20 cellular contexts compared by ENCODE assay signal in the genomic region with DNA sequence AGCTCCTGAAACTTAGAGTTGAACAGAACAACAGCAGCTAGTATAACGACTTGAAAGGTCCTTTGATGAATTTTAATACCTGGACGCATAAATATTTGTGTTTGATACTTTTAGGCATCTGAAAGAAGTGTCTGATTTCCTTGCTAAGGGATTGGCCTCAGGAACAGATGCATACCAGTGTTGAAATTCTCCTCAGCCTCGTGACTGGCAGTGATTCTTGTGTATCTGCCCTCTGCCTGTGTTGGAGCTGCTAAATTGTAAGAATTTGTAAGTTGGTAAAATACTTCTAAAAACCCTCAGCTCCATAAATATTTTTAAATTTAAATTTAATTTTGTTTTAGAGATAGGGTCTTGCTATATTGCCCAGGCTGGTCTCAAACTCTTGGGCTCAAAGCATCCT.
DNase-seq lines count a peak whose midpoint lies in the region; ATAC-seq lines count a peak whose summit lies in the region.
"Had no signal": no experiment of that assay in that cellular context is flagged by ENCODE, and none has a peak within 500 bp of the region (broad histone marks: within the 10 kb centered on the region; RNA-seq: fewer than 3 reads in every experiment).

No MANE protein-coding gene starts in this region.

- no peak overlapping the region for H3K4me3 Mint-ChIP-seq in stimulated activated naive CD8-positive, alpha-beta T cell treated with anti-CD3 and anti-CD28 coated beads, Interleukin-15, Interleukin-2, amounts not matched to agents 100 ng/mL and 50 ng/mL, for 24 hours
- H3K4me3 Mint-ChIP-seq in stimulated activated naive B cell treated with anti-CD40 and anti-IgM and Interleukin-4, amounts not matched to agents 10 μg/mL and 1 μg/mL and 100 μg/mL, for 72 hours: no peak overlapping the region
- H3K4me3 Mint-ChIP-seq: HFFc6 had no signal

- H3K9me3 Mint-ChIP-seq in stimulated activated naive CD8-positive, alpha-beta T cell treated with anti-CD3 and anti-CD28 coated beads, Interleukin-15, Interleukin-2, amounts not matched to agents 100 ng/mL and 50 ng/mL, for 24 hours: no peaks in the 10 kb centered on the region
- H3K9me3 Mint-ChIP-seq in stimulated activated naive B cell treated with anti-CD40 and anti-IgM and Interleukin-4, amounts not matched to agents 10 μg/mL and 1 μg/mL and 100 μg/mL, for 72 hours: no peaks in the 10 kb centered on the region
- H3K9me3 Mint-ChIP-seq: HFFc6 had no signal

- DNase-seq in stimulated activated naive CD8-positive, alpha-beta T cell treated with anti-CD3 and anti-CD28 coated beads, Interleukin-15, Interleukin-2, amounts not matched to agents 100 U/mL and 50 U/mL, for 24 hours: no peak
- DNase-seq in amniotic epithelial cell (ENCODE audit: low read depth) (peak; percentile 67), fibroblast of peridontal ligament (ENCODE audit: extremely low read depth) (peak; percentile 46), T-helper 2 cell (no peak), T-helper 9 cell (no peak), NCI-H2107 (lab: John Stamatoyannopoulos, UW) (no peak)
- DNase-seq in stimulated activated naive B cell treated with anti-CD40 and anti-IgM and Interleukin-4, amounts not matched to agents 10 μg/mL and 1 μg/mL and 100 μg/mL, for 72 hours: no peak
- DNase-seq: DMS79 treated with DMSO at 0.1 percent for 48 hours, HFFc6, KG1, NCI-H1048, NCI-H1436, NCI-H2029, NCI-H2171 treated with DMSO at 0.1 percent for 48 hours, NCI-H446 treated with DMSO at 0.1 percent for 48 hours, NCI-H69, Peyer's patch had no signal

- H3K27me3 Mint-ChIP-seq in stimulated activated naive CD8-positive, alpha-beta T cell treated with anti-CD3 and anti-CD28 coated beads, Interleukin-15, Interleukin-2, amounts not matched to agents 100 ng/mL and 50 ng/mL, for 24 hours: no peaks in the 10 kb centered on the region
- no peaks in the 10 kb centered on the region for H3K27me3 Mint-ChIP-seq in stimulated activated naive B cell treated with anti-CD40 and anti-IgM and Interleukin-4, amounts not matched to agents 10 μg/mL and 1 μg/mL and 100 μg/mL, for 72 hours

- ATAC-seq in stimulated activated naive CD8-positive, alpha-beta T cell treated with anti-CD3 and anti-CD28 coated beads, Interleukin-15, Interleukin-2, amounts not matched to agents 100 U/mL and 50 U/mL, for 24 hours: no peak
- no peak for ATAC-seq in stimulated activated naive B cell treated with anti-CD40 and anti-IgM and Interleukin-4, amounts not matched to agents 10 μg/mL and 1 μg/mL and 100 μg/mL, for 72 hours (replicated peaks)
- ATAC-seq: HepG2, Right ventricle myocardium inferior had no signal

- no peaks in the 10 kb centered on the region for H3K36me3 Mint-ChIP-seq in stimulated activated naive CD8-positive, alpha-beta T cell treated with anti-CD3 and anti-CD28 coated beads, Interleukin-15, Interleukin-2, amounts not matched to agents 100 ng/mL and 50 ng/mL, for 24 hours (ENCODE audit: low read depth)
- H3K36me3 Mint-ChIP-seq in stimulated activated naive B cell treated with anti-CD40 and anti-IgM and Interleukin-4, amounts not matched to agents 10 μg/mL and 1 μg/mL and 100 μg/mL, for 72 hours: no peaks in the 10 kb centered on the region

- peaks cover 81% of the 10 kb centered on the region for H3K4me1 Mint-ChIP-seq in stimulated activated naive CD8-positive, alpha-beta T cell treated with anti-CD3 and anti-CD28 coated beads, Interleukin-15, Interleukin-2, amounts not matched to agents 100 ng/mL and 50 ng/mL, for 24 hours (ENCODE audit: low read depth)
- H3K4me1 Mint-ChIP-seq in stimulated activated naive B cell treated with anti-CD40 and anti-IgM and Interleukin-4, amounts not matched to agents 10 μg/mL and 1 μg/mL and 100 μg/mL, for 72 hours: peaks cover 52 to 72% of the 10 kb centered on the region in 2 donors

- H3K27ac Mint-ChIP-seq in stimulated activated naive CD8-positive, alpha-beta T cell treated with anti-CD3 and anti-CD28 coated beads, Interleukin-15, Interleukin-2, amounts not matched to agents 100 ng/mL and 50 ng/mL, for 24 hours: peak overlapping the region; percentile 45
- H3K27ac Mint-ChIP-seq in stimulated activated naive B cell treated with anti-CD40 and anti-IgM and Interleukin-4, amounts not matched to agents 10 μg/mL and 1 μg/mL and 100 μg/mL, for 72 hours: peak overlapping the region; percentile 94
- H3K27ac Mint-ChIP-seq: HFFc6 had no signal

Comparison
In these comparisons a context has a peak if more than half of its experiments do, and no peak if none do; other contexts are left out.
1. DNase-seq: peak in amniotic epithelial cell (single experiment) and fibroblast of peridontal ligament (single experiment); none in stimulated activated naive CD8-positive, alpha-beta T cell treated with anti-CD3 and anti-CD28 coated beads, Interleukin-15, Interleukin-2, amounts not matched to agents 100 U/mL and 50 U/mL, for 24 hours (single experiment), stimulated activated naive B cell treated with anti-CD40 and anti-IgM and Interleukin-4, amounts not matched to agents 10 μg/mL and 1 μg/mL and 100 μg/mL, for 72 hours (single experiment), T-helper 2 cell (0 of 5), T-helper 9 cell (single experiment) and NCI-H2107 (single experiment).